In genomic region chr11:130772266-130773227, GRCh38 we compare ENCODE assay signal across 9 cellular contexts.
DNase-seq lines count a peak whose midpoint lies in the region; ATAC-seq lines count a peak whose summit lies in the region.
"Had no signal": no experiment of that assay in that cellular context is flagged by ENCODE, and none has a peak within 500 bp of the region (broad histone marks: within the 10 kb centered on the region; RNA-seq: fewer than 3 reads in every experiment).

No MANE protein-coding gene starts in this region.

- CTCF ChIA-PET in naive thymus-derived CD4-positive, alpha-beta T cell (lab: Charles Lee) = no interaction called here

- POLR2A ChIA-PET in naive thymus-derived CD4-positive, alpha-beta T cell (lab: Charles Lee) = no interaction called here

- H3K4me1 Mint-ChIP-seq in naive thymus-derived CD4-positive, alpha-beta T cell = no peaks in the 10 kb centered on the region

- no peaks in the 10 kb centered on the region for H3K36me3 ChIP-seq in naive thymus-derived CD4-positive, alpha-beta T cell (ENCODE audit: control insufficient read depth in 2 of 3, insufficient read depth in 3 of 3, low read length in 3 of 3)

- no peaks in the 10 kb centered on the region for H3K9me3 ChIP-seq in naive thymus-derived CD4-positive, alpha-beta T cell (ENCODE audit: control insufficient read depth in 2 of 3, low read length in 3 of 3)

- no peak overlapping the region for H3K4me3 ChIP-seq in naive thymus-derived CD4-positive, alpha-beta T cell (ENCODE audit: low read length)

- peaks cover 0 to 15% (median 8%) of the 10 kb centered on the region in 5 donors for H3K27me3 Mint-ChIP-seq in naive thymus-derived CD4-positive, alpha-beta T cell

- peak; percentile 40 for ATAC-seq in esophagus mucosa
- ATAC-seq in naive thymus-derived CD4-positive, alpha-beta T cell = no peak

- peak; percentile 90 for DNase-seq in Daoy (ENCODE audit: low read depth)
- DNase-seq in RPMI7951 (ENCODE audit: low read depth) = peak; percentile 96
- peak; percentile 97 for DNase-seq in non-pigmented ciliary epithelial cell (ENCODE audit: low read depth)
- no peak for DNase-seq in T-helper 2 cell
- no peak for DNase-seq in naive thymus-derived CD4-positive, alpha-beta T cell
- no peak for DNase-seq in SKM-1 (lab: John Stamatoyannopoulos, UW; ENCODE audit: unreplicated experiment)
- DNase-seq in GM19238 (ENCODE audit: insufficient read length, low spot score) = no peak
- DNase-seq: NCI-H1048 had no signal

- H3K27ac ChIP-seq in naive thymus-derived CD4-positive, alpha-beta T cell (ENCODE audit: low read depth, low read length) = no peak overlapping the region

- intact Hi-C loops in naive thymus-derived CD4-positive, alpha-beta T cell (cut with micrococcal nuclease) = no loop called here

- H3K4me3 Mint-ChIP-seq in naive thymus-derived CD4-positive, alpha-beta T cell = no peak overlapping the region

- peaks cover 0 to 2% (median 0%) of the 10 kb centered on the region in 11 donors for H3K9me3 Mint-ChIP-seq in naive thymus-derived CD4-positive, alpha-beta T cell

- H3K27ac Mint-ChIP-seq in naive thymus-derived CD4-positive, alpha-beta T cell = no peak overlapping the region

- no peaks in the 10 kb centered on the region for H3K4me1 ChIP-seq in naive thymus-derived CD4-positive, alpha-beta T cell (ENCODE audit: control insufficient read depth in 2 of 2, insufficient read depth in 2 of 2, low read length in 2 of 2)

- H3K36me3 Mint-ChIP-seq in naive thymus-derived CD4-positive, alpha-beta T cell = no peaks in the 10 kb centered on the region

- H3K27me3 ChIP-seq in naive thymus-derived CD4-positive, alpha-beta T cell (ENCODE audit: control insufficient read depth in 2 of 2, insufficient read depth in 2 of 2, low read length in 2 of 2) = no peaks in the 10 kb centered on the region

Comparison
In these comparisons a context has a peak if more than half of its experiments do, and no peak if none do; other contexts are left out.
1. DNase-seq: peak in Daoy (single experiment), RPMI7951 (single experiment) and non-pigmented ciliary epithelial cell (single experiment); none in T-helper 2 cell (0 of 5), naive thymus-derived CD4-positive, alpha-beta T cell (0 of 9), SKM-1 (single experiment) and GM19238 (single experiment).